8 cellular contexts compared by ENCODE assay signal in the genomic region with DNA sequence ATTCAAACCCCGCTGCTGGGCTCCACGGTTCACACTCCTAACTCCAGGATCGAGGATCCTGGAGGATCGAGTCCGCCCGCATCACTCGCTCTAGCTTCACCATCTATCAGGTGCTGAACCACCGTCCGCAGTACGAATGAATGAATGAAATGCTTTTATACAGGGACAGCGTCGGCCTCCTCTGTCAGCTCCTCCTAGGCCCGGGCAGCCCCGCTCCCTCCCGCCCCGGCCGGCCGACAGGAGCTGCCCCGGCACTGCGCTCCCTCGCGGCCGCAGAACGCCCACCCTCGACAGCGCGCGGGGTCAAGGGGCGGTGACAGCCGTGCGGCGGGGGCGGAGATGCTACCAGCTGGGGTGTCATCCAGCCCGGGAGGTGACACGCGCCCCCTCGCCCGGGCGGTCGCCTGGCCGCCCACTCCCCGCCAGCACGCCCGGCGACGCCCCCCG. TPM values are rescaled to one million over a fixed set of nuclear protein-coding genes. Genes with fewer than 3 reads are reported as not detected.
DNase-seq lines count a peak whose midpoint lies in the region; ATAC-seq and TF ChIP-seq lines count a peak whose summit lies in the region.

No MANE protein-coding gene starts in this region.

- H3K27ac ChIP-seq in 22Rv1 = peak overlapping the region; percentile 58

- in situ Hi-C loops in GM13977 (cut with MboI; ENCODE audit: low pct_unique_long_range_greater_than_20kb, low sequenced_read_pairs, unreplicated experiment) = no loop called here

- peak overlapping the region; percentile 95 for H3K4me3 Mint-ChIP-seq in natural killer cell

- peak; percentile 35 for TF ChIP-seq CTCF in 22Rv1 (IDR thresholded peaks at IDR 0.05)
- TF ChIP-seq CTCF in GM13977 (IDR thresholded peaks at IDR 0.05; ENCODE audit: extremely low read depth, insufficient read depth, missing control alignments) = peak; percentile 42
- no peak for TF ChIP-seq CTCF in natural killer cell (IDR thresholded peaks at IDR 0.05)

- intact Hi-C loops in natural killer cell (cut with micrococcal nuclease) = loop anchor here (5.0 kb wide), 1 partner anchor 128 kb away; the partner anchor contains the start of gene SPEN

- peaks cover 22 to 34% of the 10 kb centered on the region in 2 donors for H3K4me1 Mint-ChIP-seq in natural killer cell

- peak overlapping the region; percentile 87 to 92 for H3K27ac Mint-ChIP-seq in natural killer cell

- H3K27me3 Mint-ChIP-seq in natural killer cell (ENCODE audit: low read depth in 2 of 2) = no peaks in the 10 kb centered on the region

- ATAC-seq in HG02973 (IDR thresholded peaks at IDR 0.05; ENCODE audit: unreplicated experiment) (peak; percentile 47), esophagus mucosa (peak; percentile 73), natural killer cell (peak; percentile 79 to 82 (median 82))
- ATAC-seq in stimulated activated naive CD8-positive, alpha-beta T cell treated with anti-CD3 and anti-CD28 coated beads, Interleukin-15, Interleukin-2, amounts not matched to agents 100 U/mL and 50 U/mL, for 24 hours = peak; percentile 78

- DNase-seq in GM13977 (ENCODE audit: low spot score) = peak; percentile 81
- peak; percentile 30 for DNase-seq in NCI-H226
- peak; percentile 89 for DNase-seq in activated CD8-positive, alpha-beta memory T cell treated with anti-CD3 and anti-CD28 coated beads, Interleukin-2, amount 50 U/mL, for 4 hours
- DNase-seq in natural killer cell = peak; percentile 71
- peak; percentile 88 for DNase-seq in stimulated activated naive CD8-positive, alpha-beta T cell treated with anti-CD3 and anti-CD28 coated beads, Interleukin-15, Interleukin-2, amounts not matched to agents 100 U/mL and 50 U/mL, for 24 hours

- peaks cover 2 to 4% of the 10 kb centered on the region in 2 donors for H3K9me3 Mint-ChIP-seq in natural killer cell

- peaks cover 18% of the 10 kb centered on the region for H3K36me3 Mint-ChIP-seq in natural killer cell

RNA-seq across cellular contexts. Expression of gene ZBTB17, which starts 0.5 kb away (rescaled TPM):
- total RNA-seq in esophagus mucosa (26.5 TPM), natural killer cell (100 to 1,000 TPM in 1 of 3 donors, 10 to 100 TPM in 2; 86.0 to 100 (median 86.9) TPM)

RNA-seq across cellular contexts. Expression of gene SRARP, which starts 28.7 kb away (rescaled TPM):
- not detected for total RNA-seq in esophagus mucosa
- not detected for total RNA-seq in natural killer cell

RNA-seq across cellular contexts. Expression of gene HSPB7, which starts 42.5 kb away (rescaled TPM):
- total RNA-seq in esophagus mucosa (1.6 TPM), natural killer cell (not detected)

RNA-seq across cellular contexts. Expression of gene CLCNKA, which starts 46.5 kb away (rescaled TPM):
- total RNA-seq in esophagus mucosa = 0.08 TPM
- under 1 TPM in 2 of 3 donors, not detected in 1; 0.16 to 0.33 TPM for total RNA-seq in natural killer cell

Comparison
In these comparisons a context has a peak if more than half of its experiments do, and no peak if none do; other contexts are left out.
1. Peak in every context shown above with its lines: DNase-seq, ATAC-seq and H3K27ac ChIP-seq.
2. DNase-seq: peak in every context shown above with its lines; median percentile 89 in activated CD8-positive, alpha-beta memory T cell treated with anti-CD3 and anti-CD28 coated beads, Interleukin-2, amount 50 U/mL, for 4 hours; 88 in stimulated activated naive CD8-positive, alpha-beta T cell treated with anti-CD3 and anti-CD28 coated beads, Interleukin-15, Interleukin-2, amounts not matched to agents 100 U/mL and 50 U/mL, for 24 hours; 81 in GM13977; 71 in natural killer cell; 30 in NCI-H226.